Comparison of ENCODE assay signal across 8 cellular contexts in the genomic region with DNA sequence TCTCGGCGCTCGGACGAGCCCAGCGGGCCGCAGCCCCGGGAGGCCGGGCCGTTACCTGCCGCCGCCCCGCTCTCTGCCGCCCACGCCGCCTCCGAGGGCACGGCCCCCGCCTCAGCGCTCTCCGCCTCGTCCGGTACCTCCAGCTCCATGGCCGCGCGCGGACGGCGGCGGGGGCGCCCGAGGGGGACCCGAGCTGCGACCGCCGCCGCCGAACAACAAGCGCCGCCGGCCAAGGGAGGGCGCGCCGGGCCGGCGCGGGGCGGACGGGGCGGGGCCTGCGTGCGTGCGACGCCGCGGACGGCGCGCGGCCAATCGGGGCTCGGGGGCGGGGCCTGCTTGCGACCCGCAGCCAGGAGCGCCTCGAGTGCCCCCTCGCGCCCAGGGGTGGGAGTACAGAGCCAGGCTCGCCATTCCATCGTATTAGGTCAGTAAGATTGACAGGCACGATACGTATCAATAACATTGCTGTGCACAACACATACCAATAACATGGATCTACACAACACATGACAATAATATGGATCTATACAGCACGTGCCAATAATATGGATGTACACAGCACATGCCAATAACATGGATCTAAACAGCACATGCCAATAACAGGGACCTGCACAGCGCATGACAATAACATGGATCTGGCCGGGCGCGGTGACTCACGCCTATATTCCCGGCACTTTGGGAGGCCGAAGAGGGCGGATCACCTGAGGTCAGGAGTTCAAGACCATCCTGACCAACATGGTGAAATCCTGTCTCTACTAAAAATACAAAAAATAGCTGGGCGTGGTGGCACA. TPM values are rescaled to one million over a fixed set of nuclear protein-coding genes. Genes with fewer than 3 reads are reported as not detected.
DNase-seq lines count a peak whose midpoint lies in the region; ATAC-seq and TF ChIP-seq lines count a peak whose summit lies in the region.

A gene with protein sequence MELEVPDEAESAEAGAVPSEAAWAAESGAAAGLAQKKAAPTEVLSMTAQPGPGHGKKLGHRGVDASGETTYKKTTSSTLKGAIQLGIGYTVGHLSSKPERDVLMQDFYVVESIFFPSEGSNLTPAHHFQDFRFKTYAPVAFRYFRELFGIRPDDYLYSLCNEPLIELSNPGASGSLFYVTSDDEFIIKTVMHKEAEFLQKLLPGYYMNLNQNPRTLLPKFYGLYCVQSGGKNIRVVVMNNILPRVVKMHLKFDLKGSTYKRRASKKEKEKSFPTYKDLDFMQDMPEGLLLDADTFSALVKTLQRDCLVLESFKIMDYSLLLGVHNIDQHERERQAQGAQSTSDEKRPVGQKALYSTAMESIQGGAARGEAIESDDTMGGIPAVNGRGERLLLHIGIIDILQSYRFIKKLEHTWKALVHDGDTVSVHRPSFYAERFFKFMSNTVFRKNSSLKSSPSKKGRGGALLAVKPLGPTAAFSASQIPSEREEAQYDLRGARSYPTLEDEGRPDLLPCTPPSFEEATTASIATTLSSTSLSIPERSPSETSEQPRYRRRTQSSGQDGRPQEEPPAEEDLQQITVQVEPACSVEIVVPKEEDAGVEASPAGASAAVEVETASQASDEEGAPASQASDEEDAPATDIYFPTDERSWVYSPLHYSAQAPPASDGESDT (minus strand): TSS at position 227 of the 791 bp plus-strand sequence. CDS start 78 bp downstream, at position 149.

- intact Hi-C loops in right cardiac atrium (cut with DNase I), result loop anchor here (2.0 to 10.0 kb wide), 3 partner anchors 32 to 156 kb away; no protein-coding TSS in a partner anchor

- no peaks in the 10 kb centered on the region for H3K9me3 ChIP-seq in right cardiac atrium (ENCODE audit: control insufficient read depth, low read length)

- peak; percentile 80 for TF ChIP-seq CTCF in GM12872 (IDR thresholded peaks at IDR 0.05; ENCODE audit: insufficient read depth, low read depth, low read length)

- peak within 1 kb of the TSS; percentile 94 for H3K4me3 ChIP-seq in right cardiac atrium (ENCODE audit: low read length)

- ATAC-seq in HG02588 (IDR thresholded peaks at IDR 0.05; ENCODE audit: unreplicated experiment) (peak; percentile 69), right cardiac atrium (peak; percentile 88 to 92)

- H3K4me1 ChIP-seq in right cardiac atrium (ENCODE audit: control insufficient read depth, insufficient read depth, low read length), result peaks cover 6% of the 10 kb centered on the region

- DNase-seq in NCI-H1092 treated with DMSO at 0.1 percent for 48 hours (lab: John Stamatoyannopoulos, UW) (peak; percentile 81), T-helper 1 cell (peak; percentile 84 to 93 (median 89)), amniotic stem cell (lab: John Stamatoyannopoulos, UW) (peak; percentile 69), right cardiac atrium (peak; percentile 89 to 97 (median 96)), renal cortical epithelial cell (ENCODE audit: low read depth) (peak; percentile 52), cortex of kidney (lab: John Stamatoyannopoulos, UW) (no peak)

- peak within 1 kb of the TSS; percentile 83 for H3K27ac ChIP-seq in right cardiac atrium (ENCODE audit: low read length)

- no peaks in the 10 kb centered on the region for H3K27me3 ChIP-seq in right cardiac atrium (ENCODE audit: control insufficient read depth, insufficient read depth)

- 3% methylated on average over 82 of the region's 82 CpGs for WGBS in right cardiac atrium

RNA-seq across cellular contexts. Expression of the gene that starts here (rescaled TPM):
- total RNA-seq in right cardiac atrium (10 to 100 TPM; 38.8 to 48.3 (median 40.4) TPM), renal cortical epithelial cell (8.0 and 38.4 TPM in 2 replicates)
- polyA plus RNA-seq in right cardiac atrium, result 31.4 TPM
